ENCODE assay signal across 6 cellular contexts in genomic region chr6:83539678-83540077, GRCh38. TPM values are rescaled to one million over a fixed set of nuclear protein-coding genes. Genes with fewer than 3 reads are reported as not detected.
"Had no signal": no experiment of that assay in that cellular context is flagged by ENCODE, and none has a peak within 500 bp of the region (broad histone marks: within the 10 kb centered on the region; RNA-seq: fewer than 3 reads in every experiment).

No MANE protein-coding gene starts in this region.

- ATAC-seq: HepG2, K562 had no signal

- H3K4me3 ChIP-seq: K562 had no signal

- H3K27ac ChIP-seq: HL-60 had no signal

- DNase-seq: IMR-90, KBM-7 had no signal

RNA-seq across cellular contexts. Expression of gene PRSS35, which starts 27.3 kb away (rescaled TPM):
- polyA plus RNA-seq: HepG2, IgD-negative memory B cell, K562 had no signal
